Comparison of ENCODE assay signal across 8 cellular contexts in genomic region chr7:23261843-23262452, GRCh38. TPM values are rescaled to one million over a fixed set of nuclear protein-coding genes. Genes with fewer than 3 reads are reported as not detected.
DNase-seq lines count a peak whose midpoint lies in the region; ATAC-seq, FAIRE-seq and TF ChIP-seq lines count a peak whose summit lies in the region.

No MANE protein-coding gene starts in this region.

- H3K4me3 Mint-ChIP-seq in activated T-cell treated with anti-CD3 and anti-CD28 coated beads, Interleukin-2, amount 50 U/mL, for 24 hours: no peak overlapping the region

- no peak overlapping the region for H3K9ac ChIP-seq in PC-3 (ENCODE audit: low read length)

- ATAC-seq in GM19372 (IDR thresholded peaks at IDR 0.05; ENCODE audit: low read depth, unreplicated experiment) (peak; percentile 88), PC-3 (peak; percentile 99), pancreas (peak; percentile 78 to 94 (median 89))

- H3K36me3 Mint-ChIP-seq in activated T-cell treated with anti-CD3 and anti-CD28 coated beads, Interleukin-2, amount 50 U/mL, for 24 hours (ENCODE audit: low read depth): no peaks in the 10 kb centered on the region

- H4K20me1 ChIP-seq in PC-3 (ENCODE audit: low read length): no peaks in the 10 kb centered on the region

- H3K4me2 ChIP-seq in PC-3 (ENCODE audit: low read length): peak overlapping the region; percentile 69

- CTCF ChIA-PET in PC-3 (lab: Charles Lee): interaction anchor here (0.6 to 0.9 kb wide), 2 partner anchors 11 to 32 kb away, joined by 3 to 5 read pairs; no protein-coding TSS in a partner anchor

- POLR2A ChIA-PET in PC-3 (lab: Charles Lee; ENCODE audit: unreplicated experiment): interaction anchor here (0.7 kb wide), 1 partner anchor 140 kb away, joined by 3 read pairs; no protein-coding TSS in a partner anchor

- no TSS peak for BruUV-seq in PC-3 (replicated peaks; lab: Mats Ljungman, UMichigan)

- H3K27ac ChIP-seq in PC-3 (ENCODE audit: low read length): no peak overlapping the region
- H3K27ac ChIP-seq in pancreas: no peak overlapping the region

- H3K79me2 ChIP-seq in PC-3 (ENCODE audit: low read length): no peaks in the 10 kb centered on the region

- H3K9me3 ChIP-seq in PC-3 (ENCODE audit: low read length) (no peaks in the 10 kb centered on the region), pancreas (no peaks in the 10 kb centered on the region)

- H3K27ac Mint-ChIP-seq in activated T-cell treated with anti-CD3 and anti-CD28 coated beads, Interleukin-2, amount 50 U/mL, for 24 hours: no peak overlapping the region

- H3K9me2 ChIP-seq in PC-3 (replicated peaks; ENCODE audit: low read length): no peaks in the 10 kb centered on the region

- 0 out of 2 replicates have a peak overlapping the region, but pooled peaks have one; percentile 11 for H3K4me3 ChIP-seq in PC-3 (ENCODE audit: low read length)
- no peak overlapping the region for H3K4me3 ChIP-seq in fibroblast of pulmonary artery (replicated peaks; ENCODE audit: low read depth, low read length)
- H3K4me3 ChIP-seq in pancreas: no peak overlapping the region

- H3K27me3 ChIP-seq in PC-3 (ENCODE audit: low read length) (peaks cover 4% of the 10 kb centered on the region; the same call in 1 of the 2 replicates), pancreas (no peaks in the 10 kb centered on the region)

- H3K36me3 ChIP-seq in PC-3 (ENCODE audit: low read depth, low read length) (no peaks in the 10 kb centered on the region), pancreas (no peaks in the 10 kb centered on the region)

- H3K4me1 ChIP-seq in PC-3 (ENCODE audit: insufficient read depth, low read length) (no peaks in the 10 kb centered on the region), pancreas (no peaks in the 10 kb centered on the region)

- peak overlapping the region; percentile 24; the same call in 1 of the 2 replicates for H2AFZ ChIP-seq in PC-3 (ENCODE audit: low read length)

- peaks cover 2% of the 10 kb centered on the region for H3K27me3 Mint-ChIP-seq in activated T-cell treated with anti-CD3 and anti-CD28 coated beads, Interleukin-2, amount 50 U/mL, for 24 hours

- H3F3A ChIP-seq in PC-3 (ENCODE audit: low read length, unreplicated experiment): no peaks in the 10 kb centered on the region

- no peak for FAIRE-seq in pancreas (lab: Jason Lieb, UNC)

- DNase-seq in CD1c-positive myeloid dendritic cell (ENCODE audit: extremely low spot score) (peak; percentile 71), HT-29 (ENCODE audit: low spot score) (peak; percentile 82), PC-3 (peak; percentile 72), fibroblast of pulmonary artery (ENCODE audit: low read depth) (peak; percentile 75), pancreas (peak; percentile 15 to 68 (median 44)), mesenteric fat pad (ENCODE audit: low spot score) (no peak)
- peak; percentile 57 for DNase-seq in activated T-cell treated with anti-CD3 and anti-CD28 coated beads, Interleukin-2, amount 50 U/mL, for 24 hours

- 3% methylated on average over 7 of the region's 7 CpGs for WGBS in pancreas, 2 donors

- H3K9me3 Mint-ChIP-seq in activated T-cell treated with anti-CD3 and anti-CD28 coated beads, Interleukin-2, amount 50 U/mL, for 24 hours: no peaks in the 10 kb centered on the region

- peaks cover 1% of the 10 kb centered on the region for H3K4me1 Mint-ChIP-seq in activated T-cell treated with anti-CD3 and anti-CD28 coated beads, Interleukin-2, amount 50 U/mL, for 24 hours (ENCODE audit: low read depth)

- intact Hi-C loops in PC-3 (cut with micrococcal nuclease): loop anchor here (2.0 to 10.0 kb wide), 2 partner anchors 77 to 177 kb away; no protein-coding TSS in a partner anchor
- intact Hi-C loops in pancreas (cut with DNase I): no loop called here

- TF ChIP-seq CTCF in PC-3 (conservative IDR thresholded peaks at IDR 0.05; ENCODE audit: low read depth, low read length) (peak; percentile 91), fibroblast of pulmonary artery (IDR thresholded peaks at IDR 0.05; ENCODE audit: low read length, missing control alignments) (peak; percentile 97), pancreas (IDR thresholded peaks at IDR 0.05) (peak; percentile 43 to 80 (median 64))

RNA-seq across cellular contexts. Expression of gene GPNMB, which starts 15.4 kb away (rescaled TPM):
- total RNA-seq in HT-29 (2014; rRNA removed; shearing (Covaris generic)): 0.18 and 0.74 TPM in 2 replicates
- total RNA-seq in PC-3 (2014; rRNA removed): 0.04 TPM in 1 of 2 replicates, not detected in the other
- total RNA-seq in pancreas: 100 to 1,000 TPM in 1 of 6 donors, 10 to 100 TPM in 2, 1 to 10 TPM in 3; 1.9 to 104 (median 8.9) TPM
- polyA plus RNA-seq in pancreas: 1 to 10 TPM; 3.7 to 6.3 TPM
- 183 TPM for total RNA-seq in mesenteric fat pad

RNA-seq across cellular contexts. Expression of gene MALSU1, which starts 37.2 kb away (rescaled TPM):
- total RNA-seq in HT-29 (2014; rRNA removed; shearing (Covaris generic)): 236 TPM in 2 replicates
- 284 and 306 TPM in 2 replicates for total RNA-seq in PC-3 (2014; rRNA removed)
- 10 to 100 TPM; 15.3 to 22.1 (median 21.2) TPM for total RNA-seq in pancreas
- polyA plus RNA-seq in pancreas: 10 to 100 TPM; 10.7 to 29.4 TPM
- 56.2 TPM for total RNA-seq in mesenteric fat pad
